12 cellular contexts compared by ENCODE assay signal in genomic region chr6:129312865-129313264, GRCh38.
DNase-seq lines count a peak whose midpoint lies in the region; ATAC-seq and TF ChIP-seq lines count a peak whose summit lies in the region.
"Had no signal": no experiment of that assay in that cellular context is flagged by ENCODE, and none has a peak within 500 bp of the region (broad histone marks: within the 10 kb centered on the region; RNA-seq: fewer than 3 reads in every experiment).

No MANE protein-coding gene starts in this region.

- no peaks in the 10 kb centered on the region for H3K27me3 Mint-ChIP-seq in activated CD4-positive, alpha-beta memory T cell treated with anti-CD3 and anti-CD28 coated beads for 36 hours

- ATAC-seq in HG03108 (IDR thresholded peaks at IDR 0.05; ENCODE audit: unreplicated experiment) = no peak

- POLR2A ChIA-PET in activated CD4-positive, alpha-beta memory T cell treated with anti-CD3 and anti-CD28 coated beads for 36 hours (lab: Charles Lee) = no interaction called here

- H3K4me3 Mint-ChIP-seq in activated CD4-positive, alpha-beta memory T cell treated with anti-CD3 and anti-CD28 coated beads for 36 hours = no peak overlapping the region

- no peak overlapping the region for H3K27ac Mint-ChIP-seq in activated CD4-positive, alpha-beta memory T cell treated with anti-CD3 and anti-CD28 coated beads for 36 hours

- DNase-seq in AG10803 (ENCODE audit: low read depth) (peak; percentile 74), HT1080 (ENCODE audit: low read depth) (peak; percentile 58), cerebellar cortex (ENCODE audit: low spot score) (peak; percentile 19), kidney glomerular epithelial cell (lab: John Stamatoyannopoulos, UW) (peak; percentile 68), midbrain (lab: John Stamatoyannopoulos, UW) (no peak), NOMO-1 (lab: John Stamatoyannopoulos, UW; ENCODE audit: unreplicated experiment in 2 of 2) (no peak)
- no peak for DNase-seq in activated CD4-positive, alpha-beta memory T cell treated with anti-CD3 and anti-CD28 coated beads for 36 hours
- DNase-seq: activated T-cell treated with anti-CD3 and anti-CD28 coated beads, Interleukin-2, amount 50 U/mL, for 48 hours; Caco-2; NCI-H187; stomach had no signal

- no peaks in the 10 kb centered on the region for H3K4me1 Mint-ChIP-seq in activated CD4-positive, alpha-beta memory T cell treated with anti-CD3 and anti-CD28 coated beads for 36 hours (ENCODE audit: low read depth)

- intact Hi-C loops in activated CD4-positive, alpha-beta memory T cell treated with anti-CD3 and anti-CD28 coated beads for 36 hours (cut with micrococcal nuclease) = no loop called here

- H3K4me3 ChIP-seq in AG10803 (ENCODE audit: low read length) = no peak overlapping the region
- H3K4me3 ChIP-seq: stomach had no signal

- H3K9me3 Mint-ChIP-seq in activated CD4-positive, alpha-beta memory T cell treated with anti-CD3 and anti-CD28 coated beads for 36 hours = no peaks in the 10 kb centered on the region

- H3K36me3 Mint-ChIP-seq in activated CD4-positive, alpha-beta memory T cell treated with anti-CD3 and anti-CD28 coated beads for 36 hours = no peaks in the 10 kb centered on the region

- TF ChIP-seq CTCF in AG10803 (conservative IDR thresholded peaks at IDR 0.05; ENCODE audit: low read length) = no peak

- CTCF ChIA-PET in activated CD4-positive, alpha-beta memory T cell treated with anti-CD3 and anti-CD28 coated beads for 36 hours (lab: Charles Lee) = interaction anchor here (0.5 to 0.6 kb wide), 2 partner anchors 141 to 546 kb away, joined by 3 read pairs; no protein-coding TSS in a partner anchor

Comparison
In these comparisons a context has a peak if more than half of its experiments do, and no peak if none do; other contexts are left out.
1. DNase-seq: peak in AG10803 (single experiment), HT1080 (single experiment), cerebellar cortex (single experiment) and kidney glomerular epithelial cell (single experiment); none in midbrain (single experiment), NOMO-1 (0 of 2) and activated CD4-positive, alpha-beta memory T cell treated with anti-CD3 and anti-CD28 coated beads for 36 hours (single experiment).